ENCODE assay signal across 1 cellular context in genomic region chr19:44985445-44985844, GRCh38.
TF ChIP-seq lines count a peak whose summit lies in the region.

No MANE protein-coding gene starts in this region.

TF ChIP-seq in GM12878, 131 proteins besides CTCF, POLR2A, EP300 and RAD21:
- TF ChIP-seq MLLT1 (IDR thresholded peaks at IDR 0.05) (no peak), ZBTB11 (CRISPR knock-in tag; IDR thresholded peaks at IDR 0.05) (no peak), SUPT20H (IDR thresholded peaks at IDR 0.05; ENCODE audit: borderline replicate concordance, control insufficient read depth, low read depth, low read length) (no peak), MYC (IDR thresholded peaks at IDR 0.05; ENCODE audit: insufficient read depth, insufficient read length, insufficient replicate concordance, low read length, severe bottlenecking) (no peak), TAF1 (IDR thresholded peaks at IDR 0.05; ENCODE audit: borderline replicate concordance, low read depth, low read length) (no peak), CHD4 (IDR thresholded peaks at IDR 0.05) (no peak), NR2F1 (conservative IDR thresholded peaks at IDR 0.05) (no peak), PML (IDR thresholded peaks at IDR 0.05; ENCODE audit: low read length) (no peak), BACH1 (IDR thresholded peaks at IDR 0.05; ENCODE audit: borderline replicate concordance) (no peak), CHD1 (IDR thresholded peaks at IDR 0.05; ENCODE audit: low read depth, low read length) (no peak), KAT2A (conservative IDR thresholded peaks at IDR 0.05; ENCODE audit: control insufficient read depth, low read depth, low read length) (no peak), TBL1XR1 (IDR thresholded peaks at IDR 0.05; ENCODE audit: low read depth, low read length) (no peak), MXI1 (IDR thresholded peaks at IDR 0.05; ENCODE audit: low read depth, low read length) (no peak), ELK1 (IDR thresholded peaks at IDR 0.05; ENCODE audit: low read depth, low read length) (no peak), TCF3 (IDR thresholded peaks at IDR 0.05; ENCODE audit: borderline replicate concordance, insufficient read depth, low read depth, low read length) (no peak)
TF ChIP-seq in GM12878: peak in this region for 0.
